ENCODE assay signal across 1 cellular context in the genomic region with DNA sequence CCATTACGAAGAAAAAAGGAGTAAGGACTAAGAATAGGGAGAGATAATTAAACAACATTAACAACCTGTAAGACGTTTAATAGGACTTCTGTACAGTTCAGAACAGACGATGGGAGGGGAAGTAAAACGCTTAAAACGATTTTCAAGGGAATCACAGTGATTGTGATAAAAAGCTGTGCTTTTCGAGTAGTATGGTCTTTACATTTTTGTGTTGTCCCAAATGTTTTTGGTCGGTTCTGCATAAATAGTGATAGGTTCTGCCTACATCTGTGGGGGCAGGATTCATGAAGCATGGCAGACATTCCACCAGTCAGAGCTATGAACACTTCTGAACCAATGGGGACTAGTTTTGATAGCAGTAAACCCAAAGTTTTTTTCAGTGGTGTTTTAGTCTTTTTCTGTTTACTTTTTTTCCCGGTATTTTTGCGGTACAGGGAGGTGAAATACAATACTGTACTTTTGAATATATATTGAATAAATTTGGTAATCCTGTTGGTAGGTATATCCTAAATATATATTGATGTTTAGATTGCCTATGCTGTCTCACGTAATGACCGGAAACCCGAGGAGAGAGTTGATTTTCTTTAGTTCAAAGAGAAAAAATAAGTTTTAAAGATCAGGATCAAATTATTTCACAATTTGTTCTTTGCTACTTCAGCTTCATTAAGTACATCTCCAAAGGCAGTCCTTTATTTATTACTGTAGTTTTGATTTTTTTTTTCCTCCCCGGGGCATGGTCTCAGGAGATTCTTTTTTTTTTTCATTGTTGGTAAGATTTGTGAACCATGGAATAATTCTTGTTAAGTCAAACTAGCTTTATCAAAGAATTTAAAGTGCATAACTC.
TF ChIP-seq lines count a peak whose summit lies in the region.

No MANE protein-coding gene starts in this region.

TF ChIP-seq in HepG2, 621 proteins besides CTCF, POLR2A, EP300 and RAD21 (continued from another document and continues in another):
- TF ChIP-seq, protein P1, sequence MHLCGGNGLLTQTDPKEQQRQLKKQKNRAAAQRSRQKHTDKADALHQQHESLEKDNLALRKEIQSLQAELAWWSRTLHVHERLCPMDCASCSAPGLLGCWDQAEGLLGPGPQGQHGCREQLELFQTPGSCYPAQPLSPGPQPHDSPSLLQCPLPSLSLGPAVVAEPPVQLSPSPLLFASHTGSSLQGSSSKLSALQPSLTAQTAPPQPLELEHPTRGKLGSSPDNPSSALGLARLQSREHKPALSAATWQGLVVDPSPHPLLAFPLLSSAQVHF (CRISPR knock-in tag; IDR thresholded peaks at IDR 0.05): no peak
- TF ChIP-seq NBN (conservative IDR thresholded peaks at IDR 0.05) (no peak), ZNF431 (CRISPR knock-in tag; IDR thresholded peaks at IDR 0.05; ENCODE audit: borderline replicate concordance, low read depth) (no peak), ADNP (CRISPR knock-in tag; IDR thresholded peaks at IDR 0.05) (no peak), NFIC (IDR thresholded peaks at IDR 0.05; ENCODE audit: low read length) (0 out of 2 replicates have a peak, but pooled peaks have one; percentile 11), TEAD3 (CRISPR knock-in tag; optimal IDR thresholded peaks at IDR 0.05; ENCODE audit: borderline replicate concordance) (peak; percentile 51), SAP130 (CRISPR knock-in tag; IDR thresholded peaks at IDR 0.05; ENCODE audit: low read depth) (peak; percentile 51), ZNF468 (CRISPR knock-in tag; IDR thresholded peaks at IDR 0.05) (no peak), ZNF607 (CRISPR knock-in tag; IDR thresholded peaks at IDR 0.05; ENCODE audit: borderline replicate concordance) (no peak), DNMT3B (CRISPR knock-in tag; conservative IDR thresholded peaks at IDR 0.05) (no peak), RFXANK (CRISPR knock-in tag; IDR thresholded peaks at IDR 0.05) (no peak), IRF2 (CRISPR knock-in tag; IDR thresholded peaks at IDR 0.05) (0 out of 2 replicates have a peak, but pooled peaks have one; percentile 31), NRL (CRISPR knock-in tag; IDR thresholded peaks at IDR 0.05; ENCODE audit: borderline replicate concordance) (no peak), ZNF883 (CRISPR knock-in tag; IDR thresholded peaks at IDR 0.05; ENCODE audit: not compliant biosample characterization) (no peak), PAX8 (CRISPR knock-in tag; IDR thresholded peaks at IDR 0.05; ENCODE audit: borderline replicate concordance) (no peak), ZNF251 (CRISPR knock-in tag; IDR thresholded peaks at IDR 0.05) (no peak), ZFP62 (CRISPR knock-in tag; IDR thresholded peaks at IDR 0.05) (no peak), ZNF672 (CRISPR knock-in tag; IDR thresholded peaks at IDR 0.05) (no peak), ZIK1 (CRISPR knock-in tag; IDR thresholded peaks at IDR 0.05; ENCODE audit: borderline replicate concordance, low read depth) (no peak), JDP2 (CRISPR knock-in tag; IDR thresholded peaks at IDR 0.05; ENCODE audit: borderline replicate concordance) (no peak), ISX (CRISPR knock-in tag; conservative IDR thresholded peaks at IDR 0.05) (no peak), ZNF577 (CRISPR knock-in tag; IDR thresholded peaks at IDR 0.05; ENCODE audit: borderline replicate concordance, low read depth) (no peak), NFYC (CRISPR knock-in tag; IDR thresholded peaks at IDR 0.05) (no peak), HNRNPUL1 (IDR thresholded peaks at IDR 0.05; ENCODE audit: low read depth, low read length) (no peak), NR2C2 (CRISPR knock-in tag; IDR thresholded peaks at IDR 0.05; ENCODE audit: borderline replicate concordance) (no peak), ZFP36L1 (CRISPR knock-in tag; IDR thresholded peaks at IDR 0.05) (no peak), GATAD1 (CRISPR knock-in tag; IDR thresholded peaks at IDR 0.05) (no peak), SP4 (CRISPR knock-in tag; IDR thresholded peaks at IDR 0.05) (no peak), ZSCAN31 (CRISPR knock-in tag; IDR thresholded peaks at IDR 0.05; ENCODE audit: low read depth) (no peak), ZKSCAN5 (CRISPR knock-in tag; IDR thresholded peaks at IDR 0.05) (no peak), YY1 (IDR thresholded peaks at IDR 0.05; ENCODE audit: insufficient read depth, insufficient replicate concordance, low read depth, low read length) (peak; percentile 21)
- TF ChIP-seq, protein P2, sequence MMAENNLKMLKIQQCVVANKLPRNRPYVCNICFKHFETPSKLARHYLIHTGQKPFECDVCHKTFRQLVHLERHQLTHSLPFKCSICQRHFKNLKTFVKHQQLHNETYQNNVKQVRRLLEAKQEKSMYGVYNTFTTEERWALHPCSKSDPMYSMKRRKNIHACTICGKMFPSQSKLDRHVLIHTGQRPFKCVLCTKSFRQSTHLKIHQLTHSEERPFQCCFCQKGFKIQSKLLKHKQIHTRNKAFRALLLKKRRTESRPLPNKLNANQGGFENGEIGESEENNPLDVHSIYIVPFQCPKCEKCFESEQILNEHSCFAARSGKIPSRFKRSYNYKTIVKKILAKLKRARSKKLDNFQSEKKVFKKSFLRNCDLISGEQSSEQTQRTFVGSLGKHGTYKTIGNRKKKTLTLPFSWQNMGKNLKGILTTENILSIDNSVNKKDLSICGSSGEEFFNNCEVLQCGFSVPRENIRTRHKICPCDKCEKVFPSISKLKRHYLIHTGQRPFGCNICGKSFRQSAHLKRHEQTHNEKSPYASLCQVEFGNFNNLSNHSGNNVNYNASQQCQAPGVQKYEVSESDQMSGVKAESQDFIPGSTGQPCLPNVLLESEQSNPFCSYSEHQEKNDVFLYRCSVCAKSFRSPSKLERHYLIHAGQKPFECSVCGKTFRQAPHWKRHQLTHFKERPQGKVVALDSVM (CRISPR knock-in tag; IDR thresholded peaks at IDR 0.05): no peak
- TF ChIP-seq, protein P3, sequence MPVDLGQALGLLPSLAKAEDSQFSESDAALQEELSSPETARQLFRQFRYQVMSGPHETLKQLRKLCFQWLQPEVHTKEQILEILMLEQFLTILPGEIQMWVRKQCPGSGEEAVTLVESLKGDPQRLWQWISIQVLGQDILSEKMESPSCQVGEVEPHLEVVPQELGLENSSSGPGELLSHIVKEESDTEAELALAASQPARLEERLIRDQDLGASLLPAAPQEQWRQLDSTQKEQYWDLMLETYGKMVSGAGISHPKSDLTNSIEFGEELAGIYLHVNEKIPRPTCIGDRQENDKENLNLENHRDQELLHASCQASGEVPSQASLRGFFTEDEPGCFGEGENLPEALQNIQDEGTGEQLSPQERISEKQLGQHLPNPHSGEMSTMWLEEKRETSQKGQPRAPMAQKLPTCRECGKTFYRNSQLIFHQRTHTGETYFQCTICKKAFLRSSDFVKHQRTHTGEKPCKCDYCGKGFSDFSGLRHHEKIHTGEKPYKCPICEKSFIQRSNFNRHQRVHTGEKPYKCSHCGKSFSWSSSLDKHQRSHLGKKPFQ (CRISPR knock-in tag; IDR thresholded peaks at IDR 0.05; ENCODE audit: insufficient replicate concordance): no peak
- TF ChIP-seq, protein P4, sequence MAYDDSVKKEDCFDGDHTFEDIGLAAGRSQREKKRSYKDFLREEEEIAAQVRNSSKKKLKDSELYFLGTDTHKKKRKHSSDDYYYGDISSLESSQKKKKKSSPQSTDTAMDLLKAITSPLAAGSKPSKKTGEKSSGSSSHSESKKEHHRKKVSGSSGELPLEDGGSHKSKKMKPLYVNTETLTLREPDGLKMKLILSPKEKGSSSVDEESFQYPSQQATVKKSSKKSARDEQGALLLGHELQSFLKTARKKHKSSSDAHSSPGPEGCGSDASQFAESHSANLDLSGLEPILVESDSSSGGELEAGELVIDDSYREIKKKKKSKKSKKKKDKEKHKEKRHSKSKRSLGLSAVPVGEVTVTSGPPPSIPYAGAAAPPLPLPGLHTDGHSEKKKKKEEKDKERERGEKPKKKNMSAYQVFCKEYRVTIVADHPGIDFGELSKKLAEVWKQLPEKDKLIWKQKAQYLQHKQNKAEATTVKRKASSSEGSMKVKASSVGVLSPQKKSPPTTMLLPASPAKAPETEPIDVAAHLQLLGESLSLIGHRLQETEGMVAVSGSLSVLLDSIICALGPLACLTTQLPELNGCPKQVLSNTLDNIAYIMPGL (CRISPR knock-in tag; IDR thresholded peaks at IDR 0.05; ENCODE audit: borderline replicate concordance in 1 of 2, low read depth in 1 of 2): 0 out of 4 replicates have a peak, but pooled peaks of 1 of the 2 experiments have one; percentile 8
- TF ChIP-seq, protein P5, sequence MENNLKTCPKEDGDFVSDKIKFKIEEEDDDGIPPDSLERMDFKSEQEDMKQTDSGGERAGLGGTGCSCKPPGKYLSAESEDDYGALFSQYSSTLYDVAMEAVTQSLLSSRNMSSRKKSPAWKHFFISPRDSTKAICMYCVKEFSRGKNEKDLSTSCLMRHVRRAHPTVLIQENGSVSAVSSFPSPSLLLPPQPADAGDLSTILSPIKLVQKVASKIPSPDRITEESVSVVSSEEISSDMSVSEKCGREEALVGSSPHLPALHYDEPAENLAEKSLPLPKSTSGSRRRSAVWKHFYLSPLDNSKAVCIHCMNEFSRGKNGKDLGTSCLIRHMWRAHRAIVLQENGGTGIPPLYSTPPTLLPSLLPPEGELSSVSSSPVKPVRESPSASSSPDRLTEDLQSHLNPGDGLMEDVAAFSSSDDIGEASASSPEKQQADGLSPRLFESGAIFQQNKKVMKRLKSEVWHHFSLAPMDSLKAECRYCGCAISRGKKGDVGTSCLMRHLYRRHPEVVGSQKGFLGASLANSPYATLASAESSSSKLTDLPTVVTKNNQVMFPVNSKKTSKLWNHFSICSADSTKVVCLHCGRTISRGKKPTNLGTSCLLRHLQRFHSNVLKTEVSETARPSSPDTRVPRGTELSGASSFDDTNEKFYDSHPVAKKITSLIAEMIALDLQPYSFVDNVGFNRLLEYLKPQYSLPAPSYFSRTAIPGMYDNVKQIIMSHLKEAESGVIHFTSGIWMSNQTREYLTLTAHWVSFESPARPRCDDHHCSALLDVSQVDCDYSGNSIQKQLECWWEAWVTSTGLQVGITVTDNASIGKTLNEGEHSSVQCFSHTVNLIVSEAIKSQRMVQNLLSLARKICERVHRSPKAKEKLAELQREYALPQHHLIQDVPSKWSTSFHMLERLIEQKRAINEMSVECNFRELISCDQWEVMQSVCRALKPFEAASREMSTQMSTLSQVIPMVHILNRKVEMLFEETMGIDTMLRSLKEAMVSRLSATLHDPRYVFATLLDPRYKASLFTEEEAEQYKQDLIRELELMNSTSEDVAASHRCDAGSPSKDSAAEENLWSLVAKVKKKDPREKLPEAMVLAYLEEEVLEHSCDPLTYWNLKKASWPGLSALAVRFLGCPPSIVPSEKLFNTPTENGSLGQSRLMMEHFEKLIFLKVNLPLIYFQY (CRISPR knock-in tag; IDR thresholded peaks at IDR 0.05; ENCODE audit: borderline replicate concordance): no peak
- TF ChIP-seq, protein P6, sequence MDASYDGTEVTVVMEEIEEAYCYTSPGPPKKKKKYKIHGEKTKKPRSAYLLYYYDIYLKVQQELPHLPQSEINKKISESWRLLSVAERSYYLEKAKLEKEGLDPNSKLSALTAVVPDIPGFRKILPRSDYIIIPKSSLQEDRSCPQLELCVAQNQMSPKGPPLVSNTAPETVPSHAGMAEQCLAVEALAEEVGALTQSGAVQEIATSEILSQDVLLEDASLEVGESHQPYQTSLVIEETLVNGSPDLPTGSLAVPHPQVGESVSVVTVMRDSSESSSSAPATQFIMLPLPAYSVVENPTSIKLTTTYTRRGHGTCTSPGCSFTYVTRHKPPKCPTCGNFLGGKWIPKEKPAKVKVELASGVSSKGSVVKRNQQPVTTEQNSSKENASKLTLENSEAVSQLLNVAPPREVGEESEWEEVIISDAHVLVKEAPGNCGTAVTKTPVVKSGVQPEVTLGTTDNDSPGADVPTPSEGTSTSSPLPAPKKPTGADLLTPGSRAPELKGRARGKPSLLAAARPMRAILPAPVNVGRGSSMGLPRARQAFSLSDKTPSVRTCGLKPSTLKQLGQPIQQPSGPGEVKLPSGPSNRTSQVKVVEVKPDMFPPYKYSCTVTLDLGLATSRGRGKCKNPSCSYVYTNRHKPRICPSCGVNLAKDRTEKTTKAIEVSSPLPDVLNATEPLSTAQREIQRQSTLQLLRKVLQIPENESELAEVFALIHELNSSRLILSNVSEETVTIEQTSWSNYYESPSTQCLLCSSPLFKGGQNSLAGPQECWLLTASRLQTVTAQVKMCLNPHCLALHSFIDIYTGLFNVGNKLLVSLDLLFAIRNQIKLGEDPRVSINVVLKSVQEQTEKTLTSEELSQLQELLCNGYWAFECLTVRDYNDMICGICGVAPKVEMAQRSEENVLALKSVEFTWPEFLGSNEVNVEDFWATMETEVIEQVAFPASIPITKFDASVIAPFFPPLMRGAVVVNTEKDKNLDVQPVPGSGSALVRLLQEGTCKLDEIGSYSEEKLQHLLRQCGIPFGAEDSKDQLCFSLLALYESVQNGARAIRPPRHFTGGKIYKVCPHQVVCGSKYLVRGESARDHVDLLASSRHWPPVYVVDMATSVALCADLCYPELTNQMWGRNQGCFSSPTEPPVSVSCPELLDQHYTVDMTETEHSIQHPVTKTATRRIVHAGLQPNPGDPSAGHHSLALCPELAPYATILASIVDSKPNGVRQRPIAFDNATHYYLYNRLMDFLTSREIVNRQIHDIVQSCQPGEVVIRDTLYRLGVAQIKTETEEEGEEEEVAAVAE (CRISPR knock-in tag; IDR thresholded peaks at IDR 0.05; ENCODE audit: borderline replicate concordance): peak; percentile 91
- TF ChIP-seq, protein P7, sequence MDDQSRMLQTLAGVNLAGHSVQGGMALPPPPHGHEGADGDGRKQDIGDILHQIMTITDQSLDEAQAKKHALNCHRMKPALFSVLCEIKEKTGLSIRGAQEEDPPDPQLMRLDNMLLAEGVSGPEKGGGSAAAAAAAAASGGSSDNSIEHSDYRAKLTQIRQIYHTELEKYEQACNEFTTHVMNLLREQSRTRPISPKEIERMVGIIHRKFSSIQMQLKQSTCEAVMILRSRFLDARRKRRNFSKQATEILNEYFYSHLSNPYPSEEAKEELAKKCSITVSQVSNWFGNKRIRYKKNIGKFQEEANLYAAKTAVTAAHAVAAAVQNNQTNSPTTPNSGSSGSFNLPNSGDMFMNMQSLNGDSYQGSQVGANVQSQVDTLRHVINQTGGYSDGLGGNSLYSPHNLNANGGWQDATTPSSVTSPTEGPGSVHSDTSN (CRISPR knock-in tag; IDR thresholded peaks at IDR 0.05; ENCODE audit: borderline replicate concordance): no peak
- TF ChIP-seq, protein P8, sequence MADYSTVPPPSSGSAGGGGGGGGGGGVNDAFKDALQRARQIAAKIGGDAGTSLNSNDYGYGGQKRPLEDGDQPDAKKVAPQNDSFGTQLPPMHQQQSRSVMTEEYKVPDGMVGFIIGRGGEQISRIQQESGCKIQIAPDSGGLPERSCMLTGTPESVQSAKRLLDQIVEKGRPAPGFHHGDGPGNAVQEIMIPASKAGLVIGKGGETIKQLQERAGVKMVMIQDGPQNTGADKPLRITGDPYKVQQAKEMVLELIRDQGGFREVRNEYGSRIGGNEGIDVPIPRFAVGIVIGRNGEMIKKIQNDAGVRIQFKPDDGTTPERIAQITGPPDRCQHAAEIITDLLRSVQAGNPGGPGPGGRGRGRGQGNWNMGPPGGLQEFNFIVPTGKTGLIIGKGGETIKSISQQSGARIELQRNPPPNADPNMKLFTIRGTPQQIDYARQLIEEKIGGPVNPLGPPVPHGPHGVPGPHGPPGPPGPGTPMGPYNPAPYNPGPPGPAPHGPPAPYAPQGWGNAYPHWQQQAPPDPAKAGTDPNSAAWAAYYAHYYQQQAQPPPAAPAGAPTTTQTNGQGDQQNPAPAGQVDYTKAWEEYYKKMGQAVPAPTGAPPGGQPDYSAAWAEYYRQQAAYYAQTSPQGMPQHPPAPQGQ (CRISPR knock-in tag; IDR thresholded peaks at IDR 0.05; ENCODE audit: borderline replicate concordance): no peak
- TF ChIP-seq, protein P9, sequence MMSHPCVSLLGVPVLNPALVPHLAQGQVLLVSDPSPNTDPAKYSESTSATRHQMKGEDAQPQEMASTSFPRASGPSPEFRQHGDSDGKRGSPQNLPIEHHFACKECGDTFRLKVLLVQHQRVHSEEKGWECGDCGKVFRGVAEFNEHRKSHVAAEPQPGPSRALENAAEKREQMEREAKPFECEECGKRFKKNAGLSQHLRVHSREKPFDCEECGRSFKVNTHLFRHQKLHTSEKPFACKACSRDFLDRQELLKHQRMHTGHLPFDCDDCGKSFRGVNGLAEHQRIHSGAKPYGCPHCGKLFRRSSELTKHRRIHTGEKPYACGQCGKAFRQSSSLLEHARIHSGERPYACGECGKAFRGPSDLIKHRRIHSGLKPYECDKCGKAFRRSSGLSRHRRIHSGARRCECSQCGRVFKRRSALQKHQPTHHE (CRISPR knock-in tag; IDR thresholded peaks at IDR 0.05; ENCODE audit: borderline replicate concordance): no peak
